In genomic region chr11:107757661-107758060, GRCh38 we compare ENCODE assay signal across 17 cellular contexts. TPM values are rescaled to one million over a fixed set of nuclear protein-coding genes. Genes with fewer than 3 reads are reported as not detected.
DNase-seq lines count a peak whose midpoint lies in the region; ATAC-seq, FAIRE-seq and TF ChIP-seq lines count a peak whose summit lies in the region.
"Had no signal": no experiment of that assay in that cellular context is flagged by ENCODE, and none has a peak within 500 bp of the region (broad histone marks: within the 10 kb centered on the region; RNA-seq: fewer than 3 reads in every experiment).

No MANE protein-coding gene starts in this region.

- peaks cover 2% of the 10 kb centered on the region; the same call in 1 of the 2 replicates for H3K27me3 ChIP-seq in BE2C

- no peaks in the 10 kb centered on the region for H3K9me3 ChIP-seq in BE2C
- H3K9me3 ChIP-seq: prostate gland, thoracic aorta had no signal

- TF ChIP-seq POLR2A in GM12891 (IDR thresholded peaks at IDR 0.05; ENCODE audit: low read depth, low read length) = no peak

- H3K4me3 ChIP-seq in BE2C (ENCODE audit: low read depth, low read length) (no peak overlapping the region), fibroblast of mammary gland (ENCODE audit: control insufficient read depth, low read depth, low read length) (no peak overlapping the region)
- H3K4me3 ChIP-seq: prostate gland, thoracic aorta had no signal

- DNase-seq in BE2C = peak; percentile 15
- no peak for DNase-seq in GM12891 (ENCODE audit: insufficient read length, low spot score)
- DNase-seq in OCI-M1 (lab: John Stamatoyannopoulos, UW) = peak; percentile 0
- no peak for DNase-seq in fibroblast of mammary gland (ENCODE audit: low read depth)
- DNase-seq in iPS-NIHi11 (ENCODE audit: low spot score) = no peak
- no peak for DNase-seq in activated CD4-positive, alpha-beta T cell treated with anti-CD3 and anti-CD28 coated beads for 48 hours
- DNase-seq in activated CD4-positive, CD25-positive, alpha-beta regulatory T cell treated with anti-CD3 and anti-CD28 coated beads, Interleukin-2, amount 50 U/mL, for 72 hours = no peak
- DNase-seq: activated CD8-positive, alpha-beta T cell treated with anti-CD3 and anti-CD28 coated beads for 36 hours; activated T-cell treated with anti-CD3 and anti-CD28 coated beads, Interleukin-2, amount 50 U/mL, for 48 hours; head of caudate nucleus; mesenchymal stem cell; NCI-H2107; NCI-H82 had no signal

- ATAC-seq in HG03039 (IDR thresholded peaks at IDR 0.05; ENCODE audit: unreplicated experiment) = no peak
- ATAC-seq: activated CD8-positive, alpha-beta T cell treated with anti-CD3 and anti-CD28 coated beads for 36 hours; natural killer cell treated with Interleukin-12 subunit alpha and Interleukin-12 subunit beta and Interleukin-15 and Interleukin-18, amount 100 ng/mL, for 72 hours had no signal

- peak; percentile 51 for TF ChIP-seq CTCF in BE2C (IDR thresholded peaks at IDR 0.05; ENCODE audit: low read depth, low read length)
- peak; percentile 21 for TF ChIP-seq CTCF in fibroblast of mammary gland (conservative IDR thresholded peaks at IDR 0.05; ENCODE audit: control insufficient read depth, insufficient read depth, low read depth, low read length)

- peak; percentile 33 for FAIRE-seq in GM12891 (lab: Jason Lieb, UNC)

- no peaks in the 10 kb centered on the region for H3K36me3 ChIP-seq in BE2C
- H3K36me3 ChIP-seq: prostate gland, thoracic aorta had no signal

- H3K4me1 ChIP-seq in BE2C = no peaks in the 10 kb centered on the region
- H3K4me1 ChIP-seq: prostate gland had no signal

TF ChIP-seq in GM12891, 5 proteins besides CTCF, POLR2A, EP300 and RAD21:
- TF ChIP-seq POU2F2 (IDR thresholded peaks at IDR 0.05; ENCODE audit: low read depth, low read length) (no peak), PAX5 (IDR thresholded peaks at IDR 0.05; ENCODE audit: insufficient read depth, low read length, severe bottlenecking) (no peak), TAF1 (IDR thresholded peaks at IDR 0.05; ENCODE audit: low read depth, low read length) (no peak), SPI1 (IDR thresholded peaks at IDR 0.05; ENCODE audit: low read depth, low read length) (no peak), POLR2AphosphoS5 (IDR thresholded peaks at IDR 0.05; ENCODE audit: low read depth, low read length) (no peak)

RNA-seq across cellular contexts. Expression of gene SLN, which starts 45.8 kb away (rescaled TPM):
- not detected for polyA plus RNA-seq in BE2C (2012; ENCODE audit: insufficient read depth, insufficient read length, low read depth)
- polyA plus RNA-seq in GM12891 (2012; ENCODE audit: low read depth, missing spikeins) = 0.14 TPM

Comparison
In these comparisons a context has a peak if more than half of its experiments do, and no peak if none do; other contexts are left out.
1. DNase-seq: peak in BE2C (single experiment) and OCI-M1 (single experiment); none in GM12891 (single experiment), fibroblast of mammary gland (single experiment), iPS-NIHi11 (single experiment), activated CD4-positive, alpha-beta T cell treated with anti-CD3 and anti-CD28 coated beads for 48 hours (single experiment) and activated CD4-positive, CD25-positive, alpha-beta regulatory T cell treated with anti-CD3 and anti-CD28 coated beads, Interleukin-2, amount 50 U/mL, for 72 hours (single experiment).